ENCODE assay signal across 1 cellular context in the genomic region with DNA sequence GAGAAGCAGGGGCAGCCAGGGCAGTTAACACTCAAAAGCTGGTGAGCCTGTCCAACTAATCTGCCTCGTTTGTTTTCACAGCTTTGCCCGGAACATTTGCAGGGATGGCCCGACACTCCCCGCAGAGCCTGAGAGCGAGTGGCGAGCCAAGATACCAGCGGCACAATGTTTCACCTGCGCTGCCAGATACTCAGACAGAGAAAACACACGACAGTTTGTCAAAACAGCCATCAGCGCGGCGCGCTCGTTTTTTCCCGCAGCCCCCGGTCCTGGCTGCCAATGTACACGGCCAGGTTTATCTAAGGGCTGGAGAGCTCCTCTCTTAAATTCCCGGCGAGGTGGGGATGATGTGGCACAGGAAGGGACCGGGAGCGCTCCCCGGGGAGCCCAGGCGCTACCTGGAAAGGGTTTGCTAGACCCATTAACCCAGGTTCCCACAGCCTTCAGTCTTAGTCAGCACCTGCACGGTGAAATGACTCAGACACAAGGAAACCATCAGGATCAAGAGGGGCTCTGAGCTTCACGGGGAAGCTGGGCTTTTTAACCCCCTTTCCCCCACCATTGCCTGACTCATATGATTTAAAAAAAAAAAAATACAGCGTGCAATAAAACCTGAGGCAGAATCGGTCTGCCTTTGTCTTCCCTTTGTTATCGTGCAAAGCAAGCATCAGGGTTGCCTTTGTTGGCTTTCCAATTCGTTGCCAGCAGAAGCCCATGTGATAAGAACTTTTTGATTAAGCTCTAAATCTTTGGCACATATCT.
A peak's percentile ranks its signal among the peaks of the same experiment; 100 is the strongest.
TF ChIP-seq lines count a peak whose summit lies in the region.

No MANE protein-coding gene starts in this region.

TF ChIP-seq in GM12878, 131 proteins besides CTCF, POLR2A, EP300 and RAD21 (continued from another document):
- TF ChIP-seq HSF1 (IDR thresholded peaks at IDR 0.05; ENCODE audit: low read depth, low read length): no peak
- TF ChIP-seq, protein P1, sequence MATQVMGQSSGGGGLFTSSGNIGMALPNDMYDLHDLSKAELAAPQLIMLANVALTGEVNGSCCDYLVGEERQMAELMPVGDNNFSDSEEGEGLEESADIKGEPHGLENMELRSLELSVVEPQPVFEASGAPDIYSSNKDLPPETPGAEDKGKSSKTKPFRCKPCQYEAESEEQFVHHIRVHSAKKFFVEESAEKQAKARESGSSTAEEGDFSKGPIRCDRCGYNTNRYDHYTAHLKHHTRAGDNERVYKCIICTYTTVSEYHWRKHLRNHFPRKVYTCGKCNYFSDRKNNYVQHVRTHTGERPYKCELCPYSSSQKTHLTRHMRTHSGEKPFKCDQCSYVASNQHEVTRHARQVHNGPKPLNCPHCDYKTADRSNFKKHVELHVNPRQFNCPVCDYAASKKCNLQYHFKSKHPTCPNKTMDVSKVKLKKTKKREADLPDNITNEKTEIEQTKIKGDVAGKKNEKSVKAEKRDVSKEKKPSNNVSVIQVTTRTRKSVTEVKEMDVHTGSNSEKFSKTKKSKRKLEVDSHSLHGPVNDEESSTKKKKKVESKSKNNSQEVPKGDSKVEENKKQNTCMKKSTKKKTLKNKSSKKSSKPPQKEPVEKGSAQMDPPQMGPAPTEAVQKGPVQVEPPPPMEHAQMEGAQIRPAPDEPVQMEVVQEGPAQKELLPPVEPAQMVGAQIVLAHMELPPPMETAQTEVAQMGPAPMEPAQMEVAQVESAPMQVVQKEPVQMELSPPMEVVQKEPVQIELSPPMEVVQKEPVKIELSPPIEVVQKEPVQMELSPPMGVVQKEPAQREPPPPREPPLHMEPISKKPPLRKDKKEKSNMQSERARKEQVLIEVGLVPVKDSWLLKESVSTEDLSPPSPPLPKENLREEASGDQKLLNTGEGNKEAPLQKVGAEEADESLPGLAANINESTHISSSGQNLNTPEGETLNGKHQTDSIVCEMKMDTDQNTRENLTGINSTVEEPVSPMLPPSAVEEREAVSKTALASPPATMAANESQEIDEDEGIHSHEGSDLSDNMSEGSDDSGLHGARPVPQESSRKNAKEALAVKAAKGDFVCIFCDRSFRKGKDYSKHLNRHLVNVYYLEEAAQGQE (IDR thresholded peaks at IDR 0.05; ENCODE audit: low read depth, low read length): no peak
- TF ChIP-seq BHLHE40 (IDR thresholded peaks at IDR 0.05; ENCODE audit: borderline replicate concordance in 1 of 2, low read depth in 2 of 2, low read length in 1 of 2): no peak
- TF ChIP-seq GATAD2B (conservative IDR thresholded peaks at IDR 0.05; ENCODE audit: low read depth): no peak
- no peak for TF ChIP-seq CREB1 (IDR thresholded peaks at IDR 0.05; ENCODE audit: low read depth)
- TF ChIP-seq RBBP5 (conservative IDR thresholded peaks at IDR 0.05): no peak
- TF ChIP-seq RUNX3 (IDR thresholded peaks at IDR 0.05; ENCODE audit: low read length): no peak
- no peak for TF ChIP-seq JUNB (IDR thresholded peaks at IDR 0.05)
- TF ChIP-seq NBN (IDR thresholded peaks at IDR 0.05): no peak
- TF ChIP-seq ZNF217 (IDR thresholded peaks at IDR 0.05): no peak
- TF ChIP-seq DPF2 (IDR thresholded peaks at IDR 0.05): 0 out of 2 replicates have a peak, but pooled peaks have one; percentile 29
- TF ChIP-seq CBX5 (IDR thresholded peaks at IDR 0.05; ENCODE audit: low read depth): no peak
- no peak for TF ChIP-seq MEF2A (IDR thresholded peaks at IDR 0.05; ENCODE audit: insufficient read depth, low read depth, low read length)
- TF ChIP-seq RAD51 (IDR thresholded peaks at IDR 0.05): no peak
- no peak for TF ChIP-seq NFYA (IDR thresholded peaks at IDR 0.05; ENCODE audit: borderline replicate concordance, low read depth, low read length)
- TF ChIP-seq, protein P2, sequence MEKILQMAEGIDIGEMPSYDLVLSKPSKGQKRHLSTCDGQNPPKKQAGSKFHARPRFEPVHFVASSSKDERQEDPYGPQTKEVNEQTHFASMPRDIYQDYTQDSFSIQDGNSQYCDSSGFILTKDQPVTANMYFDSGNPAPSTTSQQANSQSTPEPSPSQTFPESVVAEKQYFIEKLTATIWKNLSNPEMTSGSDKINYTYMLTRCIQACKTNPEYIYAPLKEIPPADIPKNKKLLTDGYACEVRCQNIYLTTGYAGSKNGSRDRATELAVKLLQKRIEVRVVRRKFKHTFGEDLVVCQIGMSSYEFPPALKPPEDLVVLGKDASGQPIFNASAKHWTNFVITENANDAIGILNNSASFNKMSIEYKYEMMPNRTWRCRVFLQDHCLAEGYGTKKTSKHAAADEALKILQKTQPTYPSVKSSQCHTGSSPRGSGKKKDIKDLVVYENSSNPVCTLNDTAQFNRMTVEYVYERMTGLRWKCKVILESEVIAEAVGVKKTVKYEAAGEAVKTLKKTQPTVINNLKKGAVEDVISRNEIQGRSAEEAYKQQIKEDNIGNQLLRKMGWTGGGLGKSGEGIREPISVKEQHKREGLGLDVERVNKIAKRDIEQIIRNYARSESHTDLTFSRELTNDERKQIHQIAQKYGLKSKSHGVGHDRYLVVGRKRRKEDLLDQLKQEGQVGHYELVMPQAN (conservative IDR thresholded peaks at IDR 0.05): no peak
- TF ChIP-seq MEF2B (IDR thresholded peaks at IDR 0.05; ENCODE audit: partially characterized antibody, poor library complexity, severe bottlenecking): peak; percentile 29
- TF ChIP-seq ESRRA (IDR thresholded peaks at IDR 0.05; ENCODE audit: low read length): no peak
- no peak for TF ChIP-seq BMI1 (IDR thresholded peaks at IDR 0.05; ENCODE audit: borderline replicate concordance)
- TF ChIP-seq RB1 (IDR thresholded peaks at IDR 0.05; ENCODE audit: borderline replicate concordance): no peak
- peak; percentile 66 for TF ChIP-seq IKZF1 (conservative IDR thresholded peaks at IDR 0.05)
